ENCODE assay signal across 26 cellular contexts in the genomic region with DNA sequence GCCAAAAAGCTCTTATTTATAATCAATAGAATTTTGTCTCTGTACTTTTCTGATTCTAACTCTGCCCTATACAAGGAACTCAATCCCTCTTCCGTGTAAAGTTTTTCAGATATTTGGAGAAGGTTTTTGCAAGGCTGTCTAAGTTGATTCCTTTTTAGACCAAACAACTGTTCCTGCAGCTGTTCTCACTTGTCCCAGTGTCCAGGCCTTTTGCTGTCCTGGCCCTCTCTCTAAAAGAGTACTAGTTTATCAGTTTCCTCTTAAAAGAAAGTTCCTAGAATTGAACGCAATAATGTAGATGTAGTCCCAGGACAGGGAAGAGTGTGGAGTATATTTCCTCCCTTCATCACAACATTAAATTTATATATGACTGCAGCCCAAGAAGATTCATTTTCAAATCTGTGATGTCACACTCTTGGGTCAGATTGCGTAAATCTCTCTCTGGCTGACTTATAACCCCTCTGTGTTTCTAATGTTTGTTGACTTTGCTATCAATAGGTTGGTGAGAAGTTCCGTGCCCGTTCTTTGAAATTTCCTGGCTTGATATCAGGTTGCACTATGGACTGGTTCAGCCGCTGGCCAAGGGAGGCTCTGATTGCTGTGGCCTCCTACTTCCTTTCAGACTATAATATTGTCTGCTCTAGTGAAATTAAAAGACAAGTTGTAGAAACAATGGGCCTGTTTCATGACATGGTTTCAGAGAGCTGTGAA.
A peak's percentile ranks its signal among the peaks of the same experiment; 100 is the strongest.
DNase-seq lines count a peak whose midpoint lies in the region; ATAC-seq and FAIRE-seq lines count a peak whose summit lies in the region.
"Had no signal": no experiment of that assay in that cellular context is flagged by ENCODE, and none has a peak within 500 bp of the region (broad histone marks: within the 10 kb centered on the region; RNA-seq: fewer than 3 reads in every experiment).

No MANE protein-coding gene starts in this region.

- H3K36me3 ChIP-seq in small intestine (ENCODE audit: control insufficient read depth in 2 of 2, insufficient read depth in 2 of 2, low read length in 2 of 2): no peaks in the 10 kb centered on the region
- H3K36me3 ChIP-seq: adrenal gland, neural progenitor cell, transverse colon had no signal

- H3K4me3 ChIP-seq in small intestine (ENCODE audit: low read depth in 1 of 2, low read length in 2 of 2): no peak overlapping the region
- H3K4me3 ChIP-seq: adrenal gland, neural progenitor cell, transverse colon had no signal

- DNase-seq in NCI-H2107 treated with DMSO at 0.1 percent for 48 hours (lab: John Stamatoyannopoulos, UW; ENCODE audit: unreplicated experiment) (peak; percentile 4), NCI-H2107 (lab: John Stamatoyannopoulos, UW) (no peak), NCI-H510A treated with DMSO at 0.1 percent for 48 hours (lab: John Stamatoyannopoulos, UW) (peak; percentile 93), left lobe of liver (ENCODE audit: low spot score) (peak; percentile 73), small intestine (peak; percentile 94), NCI-H2227 (lab: John Stamatoyannopoulos, UW; ENCODE audit: unreplicated experiment) (no peak), globus pallidus (ENCODE audit: low spot score) (no peak), SHP77 (lab: John Stamatoyannopoulos, UW) (no peak)
- DNase-seq: activated CD4-positive, alpha-beta T cell treated with anti-CD3 and anti-CD28 coated beads for 48 hours; activated effector memory CD4-positive, alpha-beta T cell treated with Interleukin-2 at 50 U/mL for 16 hours; adrenal gland; C1 segment of cervical spinal cord; caudate nucleus; DMS 273 treated with DMSO at 0.1 percent for 48 hours; effector CD4-positive, alpha-beta T cell; glutamatergic neuron; mesenchymal stem cell; MM.1S; NCI-H187; NK-92 treated with Interleukin-12 subunit alpha and Interleukin-12 subunit beta, amount 100 ng/mL, for 24 hours; RPMI8226; transverse colon had no signal

- FAIRE-seq in small intestine (lab: Jason Lieb, UNC): no peak
- FAIRE-seq: A204.1, TTC549 had no signal

- H3K4me1 ChIP-seq in small intestine (ENCODE audit: control insufficient read depth in 2 of 2, insufficient read depth in 1 of 2, low read depth in 1 of 2, low read length in 1 of 2): peaks cover 0 to 4% of the 10 kb centered on the region in 2 donors
- H3K4me1 ChIP-seq: adrenal gland, neural progenitor cell, transverse colon had no signal

- ATAC-seq in left lobe of liver: peak; percentile 96
- ATAC-seq: stimulated activated memory B cell treated with anti-CD40 and anti-IgM and Interleukin-4, amounts not matched to agents 10 μg/mL and 1 μg/mL and 100 μg/mL, for 72 hours had no signal

- no peaks in the 10 kb centered on the region for H3K9me3 ChIP-seq in small intestine (ENCODE audit: control insufficient read depth, low read depth)
- H3K9me3 ChIP-seq: adrenal gland, transverse colon had no signal

- H3K27me3 ChIP-seq in small intestine (ENCODE audit: control insufficient read depth in 2 of 2, insufficient read depth in 2 of 2, low read length in 2 of 2): no peaks in the 10 kb centered on the region
- H3K27me3 ChIP-seq: adrenal gland, neural progenitor cell, transverse colon had no signal

- 26 to 51% (median 42%) methylated on average over 6 of the region's 6 CpGs for WGBS in small intestine, 3 donors

- no peak overlapping the region for H3K27ac ChIP-seq in small intestine (ENCODE audit: low read depth in 1 of 2, low read length in 1 of 2)
- H3K27ac ChIP-seq: adrenal gland, neural progenitor cell, transverse colon had no signal

Comparison
In these comparisons a context has a peak if more than half of its experiments do, and no peak if none do; other contexts are left out.
1. DNase-seq: peak in NCI-H2107 treated with DMSO at 0.1 percent for 48 hours (single experiment), NCI-H510A treated with DMSO at 0.1 percent for 48 hours (single experiment), left lobe of liver (single experiment) and small intestine (single experiment); none in NCI-H2107 (single experiment), NCI-H2227 (single experiment), globus pallidus (single experiment) and SHP77 (0 of 2).